35 cellular contexts compared by ENCODE assay signal in genomic region chr1:167101754-167102153, GRCh38. TPM values are rescaled to one million over a fixed set of nuclear protein-coding genes. Genes with fewer than 3 reads are reported as not detected.
"Had no signal": no experiment of that assay in that cellular context is flagged by ENCODE, and none has a peak within 500 bp of the region (broad histone marks: within the 10 kb centered on the region; RNA-seq: fewer than 3 reads in every experiment).

No MANE protein-coding gene starts in this region.

- H3K4me1 ChIP-seq: adrenal gland, body of pancreas, breast epithelium had no signal

- H3K27ac ChIP-seq: adrenal gland, body of pancreas, brain microvascular endothelial cell, breast epithelium, VCaP had no signal

- H3K27me3 ChIP-seq: body of pancreas, breast epithelium had no signal

- H3K27ac Mint-ChIP-seq: activated B cell treated with CpG ODN at 0.5 μM for 24 hours; activated CD4-positive, alpha-beta memory T cell treated with anti-CD3 and anti-CD28 coated beads for 36 hours; activated CD4-positive, alpha-beta T cell treated with anti-CD3 and anti-CD28 coated beads, Interleukin-2, amount 10 ng/mL, durations not matched to agents 24 days and 14 days; activated CD8-positive, alpha-beta memory T cell treated with anti-CD3 and anti-CD28 coated beads, Interleukin-2, amount 10 ng/mL, durations not matched to agents 7 days and 5 days; activated CD8-positive, alpha-beta T cell treated with anti-CD3 and anti-CD28 coated beads for 36 hours; activated naive CD4-positive, alpha-beta T cell treated with anti-CD3 and anti-CD28 coated beads for 36 hours; activated naive CD4-positive, alpha-beta T cell treated with anti-CD3 and anti-CD28 coated beads, Interleukin-2, amount 50 U/mL, for 72 hours; activated naive CD8-positive, alpha-beta T cell treated with anti-CD3 and anti-CD28 coated beads for 36 hours; activated T-cell treated with anti-CD3 and anti-CD28 coated beads, Interleukin-2, amount 50 U/mL, for 24 hours; activated T-cell treated with anti-CD3 and anti-CD28 coated beads, Interleukin-2, amount 50 U/mL, for 72 hours; activated T-helper 1 cell treated with anti-CD3 and anti-CD28 coated beads, Interleukin-12 subunit alpha, Interleukin-12 subunit beta, Interleukin-2, Interleukin-4 antibody, amounts not matched to agents 30 ng/mL and 10 ng/mL and 1 ng/mL, durations not matched to agents 14 hours and 24 hours and 36 hours; activated T-helper 17 cell treated with anti-CD3 and anti-CD28 coated beads, Interleukin-2, amount 50 U/mL, for 72 hours; T-helper 1 cell treated with Interleukin-12 subunit alpha and Interleukin-12 subunit beta and Interleukin-4 antibody, amounts not matched to agents 30 μg/mL and 1 μg/mL, for 36 hours; T-helper 2 cell treated with Interferon-gamma antibody and Interleukin-4, amounts not matched to agents 5 μg/mL and 100 μg/mL, for 36 hours had no signal

- H3K9me3 Mint-ChIP-seq: activated B cell treated with CpG ODN at 0.5 μM for 24 hours; activated CD4-positive, alpha-beta memory T cell treated with anti-CD3 and anti-CD28 coated beads for 36 hours; activated CD4-positive, alpha-beta T cell treated with anti-CD3 and anti-CD28 coated beads, Interleukin-2, amount 10 ng/mL, durations not matched to agents 24 days and 14 days; activated naive CD4-positive, alpha-beta T cell treated with anti-CD3 and anti-CD28 coated beads, Interleukin-2, amount 50 U/mL, for 72 hours; activated naive CD8-positive, alpha-beta T cell treated with anti-CD3 and anti-CD28 coated beads for 36 hours; activated T-cell treated with anti-CD3 and anti-CD28 coated beads, Interleukin-2, amount 50 U/mL, for 24 hours; activated T-cell treated with anti-CD3 and anti-CD28 coated beads, Interleukin-2, amount 50 U/mL, for 72 hours; activated T-helper 17 cell treated with anti-CD3 and anti-CD28 coated beads, Interleukin-2, amount 50 U/mL, for 72 hours; T-helper 2 cell treated with Interferon-gamma antibody and Interleukin-4, amounts not matched to agents 5 μg/mL and 100 μg/mL, for 36 hours had no signal

- H3K27me3 Mint-ChIP-seq: activated naive CD8-positive, alpha-beta T cell treated with anti-CD3 and anti-CD28 coated beads for 36 hours; activated T-cell treated with anti-CD3 and anti-CD28 coated beads, Interleukin-2, amount 50 U/mL, for 24 hours had no signal

- ATAC-seq: activated CD8-positive, alpha-beta memory T cell treated with anti-CD3 and anti-CD28 coated beads, Interleukin-2, amount 10 ng/mL, durations not matched to agents 7 days and 5 days; activated CD8-positive, alpha-beta T cell treated with anti-CD3 and anti-CD28 coated beads for 36 hours; activated naive CD4-positive, alpha-beta T cell treated with anti-CD3 and anti-CD28 coated beads, Interleukin-2, amount 50 U/mL, for 72 hours; activated T-cell treated with anti-CD3 and anti-CD28 coated beads, Interleukin-2, amount 50 U/mL, for 72 hours; activated T-helper 17 cell treated with anti-CD3 and anti-CD28 coated beads, Interleukin-2, amount 50 U/mL, for 72 hours; body of pancreas had no signal

- DNase-seq: activated B cell treated with CpG ODN at 0.5 μM for 24 hours; activated CD4-positive, alpha-beta memory T cell treated with anti-CD3 and anti-CD28 coated beads for 36 hours; activated CD4-positive, alpha-beta T cell treated with anti-CD3 and anti-CD28 coated beads for 4 hours; activated CD4-positive, alpha-beta T cell treated with anti-CD3 and anti-CD28 coated beads, Interleukin-2, amount 10 ng/mL, durations not matched to agents 24 days and 14 days; activated CD4-positive, alpha-beta T cell treated with anti-CD3 and anti-CD28 coated beads, Interleukin-2, amount 50 U/mL, for 1 hour; activated CD4-positive, alpha-beta T cell treated with anti-CD3 and anti-CD28 coated beads, Interleukin-2, amount 50 U/mL, for 4 hours; activated CD4-positive, CD25-positive, alpha-beta regulatory T cell treated with anti-CD3 and anti-CD28 coated beads, Interleukin-2, amount 50 U/mL, for 72 hours; activated CD8-positive, alpha-beta memory T cell treated with anti-CD3 and anti-CD28 coated beads for 24 hours; activated CD8-positive, alpha-beta memory T cell treated with anti-CD3 and anti-CD28 coated beads, Interleukin-2, amount 10 ng/mL, durations not matched to agents 7 days and 5 days; activated CD8-positive, alpha-beta memory T cell treated with anti-CD3 and anti-CD28 coated beads, Interleukin-2, amount 50 U/mL, for 48 hours; activated CD8-positive, alpha-beta T cell treated with anti-CD3 and anti-CD28 coated beads for 36 hours; activated effector memory CD4-positive, alpha-beta T cell treated with anti-CD3 and anti-CD28 coated beads, Interleukin-2, amount 50 U/mL, for 16 hours; activated gamma-delta T cell treated with Interleukin-2 at 50 U/mL for 16 hours; activated naive CD4-positive, alpha-beta T cell; activated naive CD4-positive, alpha-beta T cell treated with anti-CD3 and anti-CD28 coated beads for 36 hours; activated naive CD4-positive, alpha-beta T cell treated with anti-CD3 and anti-CD28 coated beads, Interleukin-2, amount 50 U/mL, for 16 hours; activated naive CD8-positive, alpha-beta T cell treated with anti-CD3 and anti-CD28 coated beads for 36 hours; activated T-cell treated with anti-CD3 and anti-CD28 coated beads, Interleukin-2, amount 50 U/mL, for 24 hours; activated T-cell treated with anti-CD3 and anti-CD28 coated beads, Interleukin-2, amount 50 U/mL, for 72 hours; adrenal gland; amniotic stem cell; aorta; body of pancreas; brain microvascular endothelial cell; central memory CD4-positive, alpha-beta T cell; T-helper 1 cell; T-helper 2 cell; T-helper 9 cell had no signal

- H3K9me3 ChIP-seq: adrenal gland, body of pancreas, breast epithelium had no signal

- H3K4me3 ChIP-seq: adrenal gland, body of pancreas, breast epithelium had no signal

- H3K36me3 Mint-ChIP-seq: activated CD4-positive, alpha-beta memory T cell treated with anti-CD3 and anti-CD28 coated beads for 36 hours; activated CD8-positive, alpha-beta memory T cell treated with anti-CD3 and anti-CD28 coated beads, Interleukin-2, amount 10 ng/mL, durations not matched to agents 7 days and 5 days; activated naive CD4-positive, alpha-beta T cell treated with anti-CD3 and anti-CD28 coated beads, Interleukin-2, amount 50 U/mL, for 72 hours; activated naive CD8-positive, alpha-beta T cell treated with anti-CD3 and anti-CD28 coated beads for 36 hours had no signal

- H3K4me3 Mint-ChIP-seq: activated B cell treated with CpG ODN at 0.5 μM for 24 hours; activated CD4-positive, alpha-beta memory T cell treated with anti-CD3 and anti-CD28 coated beads for 36 hours; activated CD4-positive, alpha-beta T cell treated with anti-CD3 and anti-CD28 coated beads, Interleukin-2, amount 10 ng/mL, durations not matched to agents 24 days and 14 days; activated CD8-positive, alpha-beta memory T cell treated with anti-CD3 and anti-CD28 coated beads, Interleukin-2, amount 10 ng/mL, durations not matched to agents 7 days and 5 days; activated CD8-positive, alpha-beta T cell treated with anti-CD3 and anti-CD28 coated beads for 36 hours; activated naive CD4-positive, alpha-beta T cell treated with anti-CD3 and anti-CD28 coated beads for 36 hours; activated naive CD8-positive, alpha-beta T cell treated with anti-CD3 and anti-CD28 coated beads for 36 hours; activated T-cell treated with anti-CD3 and anti-CD28 coated beads, Interleukin-2, amount 50 U/mL, for 24 hours; activated T-cell treated with anti-CD3 and anti-CD28 coated beads, Interleukin-2, amount 50 U/mL, for 72 hours; activated T-helper 1 cell treated with anti-CD3 and anti-CD28 coated beads, Interleukin-12 subunit alpha, Interleukin-12 subunit beta, Interleukin-2, Interleukin-4 antibody, amounts not matched to agents 30 ng/mL and 10 ng/mL and 1 ng/mL, durations not matched to agents 14 hours and 24 hours and 36 hours; activated T-helper 17 cell treated with anti-CD3 and anti-CD28 coated beads, Interleukin-2, amount 50 U/mL, for 72 hours; T-helper 1 cell treated with Interleukin-12 subunit alpha and Interleukin-12 subunit beta and Interleukin-4 antibody, amounts not matched to agents 30 μg/mL and 1 μg/mL, for 36 hours; T-helper 2 cell treated with Interferon-gamma antibody and Interleukin-4, amounts not matched to agents 5 μg/mL and 100 μg/mL, for 36 hours had no signal

- H3K36me3 ChIP-seq: adrenal gland, brain microvascular endothelial cell, breast epithelium had no signal

RNA-seq across cellular contexts. Expression of gene STYXL2, which starts 7.9 kb away (rescaled TPM):
- total RNA-seq: activated B cell treated with CpG ODN at 0.5 μM for 24 hours; activated CD4-positive, alpha-beta memory T cell treated with anti-CD3 and anti-CD28 coated beads for 36 hours; activated CD4-positive, alpha-beta T cell treated with anti-CD3 and anti-CD28 coated beads, Interleukin-2, amount 10 ng/mL, durations not matched to agents 24 days and 14 days; activated CD8-positive, alpha-beta memory T cell treated with anti-CD3 and anti-CD28 coated beads, Interleukin-2, amount 10 ng/mL, durations not matched to agents 7 days and 5 days; activated CD8-positive, alpha-beta T cell treated with anti-CD3 and anti-CD28 coated beads for 36 hours; activated naive CD4-positive, alpha-beta T cell treated with anti-CD3 and anti-CD28 coated beads for 36 hours; activated naive CD4-positive, alpha-beta T cell treated with anti-CD3 and anti-CD28 coated beads, Interleukin-2, amount 50 U/mL, for 72 hours; activated naive CD8-positive, alpha-beta T cell treated with anti-CD3 and anti-CD28 coated beads for 36 hours; activated T-helper 1 cell treated with anti-CD3 and anti-CD28 coated beads, Interleukin-12 subunit alpha, Interleukin-12 subunit beta, Interleukin-2, Interleukin-4 antibody, amounts not matched to agents 30 ng/mL and 10 ng/mL and 1 ng/mL, durations not matched to agents 14 hours and 24 hours and 36 hours; activated T-helper 17 cell treated with anti-CD3 and anti-CD28 coated beads, Interleukin-2, amount 50 U/mL, for 72 hours; body of pancreas had no signal

RNA-seq across cellular contexts. Expression of gene GPA33, which starts 11.6 kb away (rescaled TPM):
- total RNA-seq: activated B cell treated with CpG ODN at 0.5 μM for 24 hours; activated CD4-positive, alpha-beta T cell treated with anti-CD3 and anti-CD28 coated beads, Interleukin-2, amount 10 ng/mL, durations not matched to agents 24 days and 14 days; activated naive CD8-positive, alpha-beta T cell treated with anti-CD3 and anti-CD28 coated beads for 36 hours; aorta had no signal
